Comparison of ENCODE assay signal across 1 cellular context in genomic region chr3:183988216-183988790, GRCh38.
A peak's percentile ranks its signal among the peaks of the same experiment; 100 is the strongest.
TF ChIP-seq lines count a peak whose summit lies in the region.

No MANE protein-coding gene starts in this region.

TF ChIP-seq in HepG2, 621 proteins besides CTCF, POLR2A, EP300 and RAD21 (continued from another document and continues in another):
- no peak for TF ChIP-seq ZNF407 (CRISPR knock-in tag; IDR thresholded peaks at IDR 0.05; ENCODE audit: not compliant biosample characterization)
- peak; percentile 74 for TF ChIP-seq KDM6A (CRISPR knock-in tag; IDR thresholded peaks at IDR 0.05; ENCODE audit: low read depth)
- TF ChIP-seq ARNT2 (CRISPR knock-in tag; IDR thresholded peaks at IDR 0.05; ENCODE audit: low read depth): no peak; the same call in 1 of the 2 replicates
- no peak for TF ChIP-seq SNAPC5 (CRISPR knock-in tag; IDR thresholded peaks at IDR 0.05; ENCODE audit: borderline replicate concordance)
- TF ChIP-seq KLF9 (CRISPR knock-in tag; IDR thresholded peaks at IDR 0.05; ENCODE audit: low read depth): no peak
- TF ChIP-seq POLR2G (IDR thresholded peaks at IDR 0.05; ENCODE audit: low read depth, low read length): peak; percentile 55; the same call in 1 of the 2 replicates
- TF ChIP-seq SMAD9 (CRISPR knock-in tag; IDR thresholded peaks at IDR 0.05): no peak
- no peak for TF ChIP-seq ZNF234 (CRISPR knock-in tag; conservative IDR thresholded peaks at IDR 0.05)
- TF ChIP-seq ZFP91 (CRISPR knock-in tag; IDR thresholded peaks at IDR 0.05; ENCODE audit: borderline replicate concordance): peak; percentile 97
- no peak for TF ChIP-seq ATM (IDR thresholded peaks at IDR 0.05; ENCODE audit: borderline replicate concordance)
- peak; percentile 83; the same call in 1 of the 2 replicates for TF ChIP-seq SP5 (CRISPR knock-in tag; IDR thresholded peaks at IDR 0.05; ENCODE audit: borderline replicate concordance, low read depth)
- TF ChIP-seq ZNF615 (CRISPR knock-in tag; IDR thresholded peaks at IDR 0.05; ENCODE audit: borderline replicate concordance): no peak
- 0 out of 2 replicates have a peak, but pooled peaks have one; percentile 46 for TF ChIP-seq TSC22D2 (CRISPR knock-in tag; IDR thresholded peaks at IDR 0.05; ENCODE audit: borderline replicate concordance)
- TF ChIP-seq ISX (CRISPR knock-in tag; conservative IDR thresholded peaks at IDR 0.05): no peak
- TF ChIP-seq ZHX1 (CRISPR knock-in tag; IDR thresholded peaks at IDR 0.05; ENCODE audit: low read depth): no peak
- no peak for TF ChIP-seq RELA (CRISPR knock-in tag; IDR thresholded peaks at IDR 0.05)
- no peak for TF ChIP-seq ZNF660 (CRISPR knock-in tag; IDR thresholded peaks at IDR 0.05; ENCODE audit: borderline replicate concordance, low read depth)
- no peak for TF ChIP-seq FOXP1 (IDR thresholded peaks at IDR 0.05)
- TF ChIP-seq FOXP1 (CRISPR knock-in tag; IDR thresholded peaks at IDR 0.05): no peak
- no peak for TF ChIP-seq ZNF101 (CRISPR knock-in tag; IDR thresholded peaks at IDR 0.05; ENCODE audit: borderline replicate concordance, low read depth)
- no peak for TF ChIP-seq NR0B2 (CRISPR knock-in tag; IDR thresholded peaks at IDR 0.05)
- TF ChIP-seq CREM (IDR thresholded peaks at IDR 0.05): peak; percentile 59; the same call in 1 of the 2 replicates
- no peak for TF ChIP-seq CREM (CRISPR knock-in tag; IDR thresholded peaks at IDR 0.05)
- no peak for TF ChIP-seq ZNF674 (CRISPR knock-in tag; IDR thresholded peaks at IDR 0.05; ENCODE audit: low read depth)
- no peak for TF ChIP-seq MAFG (CRISPR knock-in tag; IDR thresholded peaks at IDR 0.05)
- TF ChIP-seq ZNF274 (CRISPR knock-in tag; IDR thresholded peaks at IDR 0.05): no peak; the same call in 1 of the 2 replicates
- no peak for TF ChIP-seq HOXA9 (CRISPR knock-in tag; IDR thresholded peaks at IDR 0.05; ENCODE audit: borderline replicate concordance)
- no peak for TF ChIP-seq NBN (conservative IDR thresholded peaks at IDR 0.05)
- TF ChIP-seq ZNF766 (CRISPR knock-in tag; IDR thresholded peaks at IDR 0.05; ENCODE audit: borderline replicate concordance): no peak
- peak; percentile 33; the same call in 1 of the 2 replicates for TF ChIP-seq ZNF281 (CRISPR knock-in tag; IDR thresholded peaks at IDR 0.05; ENCODE audit: borderline replicate concordance)
- TF ChIP-seq AKAP8 (CRISPR knock-in tag; IDR thresholded peaks at IDR 0.05): no peak
- TF ChIP-seq MYNN (CRISPR knock-in tag; IDR thresholded peaks at IDR 0.05; ENCODE audit: low read depth): no peak
- no peak for TF ChIP-seq MLLT10 (CRISPR knock-in tag; IDR thresholded peaks at IDR 0.05)
- peak; percentile 71; the same call in 1 of the 2 replicates for TF ChIP-seq ZNF788 (CRISPR knock-in tag; IDR thresholded peaks at IDR 0.05; ENCODE audit: borderline replicate concordance)
- no peak for TF ChIP-seq GZF1 (CRISPR knock-in tag; IDR thresholded peaks at IDR 0.05)
- no peak for TF ChIP-seq ZNF329 (CRISPR knock-in tag; IDR thresholded peaks at IDR 0.05; ENCODE audit: low read depth)
- no peak for TF ChIP-seq MATR3 (CRISPR knock-in tag; IDR thresholded peaks at IDR 0.05)
- no peak for TF ChIP-seq ZC3H4 (CRISPR knock-in tag; IDR thresholded peaks at IDR 0.05; ENCODE audit: borderline replicate concordance)
- TF ChIP-seq CSRNP2 (CRISPR knock-in tag; conservative IDR thresholded peaks at IDR 0.05; ENCODE audit: low read depth): no peak
- peak; percentile 38; the same call in 1 of the 2 replicates for TF ChIP-seq KDM4B (CRISPR knock-in tag; IDR thresholded peaks at IDR 0.05)
- TF ChIP-seq PATZ1 (CRISPR knock-in tag; IDR thresholded peaks at IDR 0.05): peak; percentile 69
- peak; percentile 51; the same call in 1 of the 2 replicates for TF ChIP-seq ZNF644 (CRISPR knock-in tag; IDR thresholded peaks at IDR 0.05; ENCODE audit: low read depth)
- no peak for TF ChIP-seq HNRNPLL (IDR thresholded peaks at IDR 0.05; ENCODE audit: low read depth, low read length, poor library complexity, severe bottlenecking)
- TF ChIP-seq SP2 (CRISPR knock-in tag; IDR thresholded peaks at IDR 0.05): no peak
- TF ChIP-seq ZNF782 (CRISPR knock-in tag; IDR thresholded peaks at IDR 0.05; ENCODE audit: borderline replicate concordance): no peak
